1 cellular context compared by ENCODE assay signal in the genomic region with DNA sequence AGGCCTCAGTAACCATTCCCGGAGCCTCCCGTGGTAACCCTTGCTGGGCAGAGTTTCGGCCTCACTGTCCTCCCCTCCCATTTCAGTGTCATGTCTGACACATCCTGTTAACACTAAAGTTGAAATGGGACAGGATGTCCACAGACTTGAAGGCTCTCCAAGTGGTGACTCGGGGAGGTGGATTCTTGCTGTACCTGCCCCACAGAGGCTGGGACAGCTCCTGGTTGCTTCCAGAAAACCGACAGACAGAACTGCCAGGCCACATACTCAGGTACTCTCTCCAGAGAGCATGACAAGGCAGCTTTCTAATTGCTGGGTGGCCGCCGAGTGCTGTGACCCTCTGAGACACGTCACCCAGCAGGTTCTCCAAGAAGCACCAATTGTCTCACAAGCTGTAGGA.
TF ChIP-seq lines count a peak whose summit lies in the region.

No MANE protein-coding gene starts in this region.

TF ChIP-seq in H1, 55 proteins besides CTCF, POLR2A, EP300 and RAD21:
- TF ChIP-seq, protein P1, sequence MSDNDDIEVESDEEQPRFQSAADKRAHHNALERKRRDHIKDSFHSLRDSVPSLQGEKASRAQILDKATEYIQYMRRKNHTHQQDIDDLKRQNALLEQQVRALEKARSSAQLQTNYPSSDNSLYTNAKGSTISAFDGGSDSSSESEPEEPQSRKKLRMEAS (IDR thresholded peaks at IDR 0.05) = no peak
- TF ChIP-seq SRF (IDR thresholded peaks at IDR 0.05; ENCODE audit: low read depth, low read length) (no peak), TEAD4 (IDR thresholded peaks at IDR 0.05; ENCODE audit: low read depth, low read length) (no peak), POLR2AphosphoS5 (IDR thresholded peaks at IDR 0.05; ENCODE audit: low read depth, low read length) (no peak), NANOG (IDR thresholded peaks at IDR 0.05; ENCODE audit: insufficient read depth, low read depth, low read length, poor library complexity, severe bottlenecking) (no peak), CBX5 (IDR thresholded peaks at IDR 0.05; ENCODE audit: low read depth, low read length) (no peak), HDAC2 (IDR thresholded peaks at IDR 0.05; ENCODE audit: borderline replicate concordance in 1 of 2, low read depth in 2 of 2, low read length in 2 of 2) (no peak), KDM5A (IDR thresholded peaks at IDR 0.05; ENCODE audit: low read length) (no peak), EZH2 (IDR thresholded peaks at IDR 0.05; ENCODE audit: low read depth, low read length, severe bottlenecking) (no peak), TAF1 (IDR thresholded peaks at IDR 0.05; ENCODE audit: low read depth, low read length) (no peak)
